28 cellular contexts compared by ENCODE assay signal in the genomic region with DNA sequence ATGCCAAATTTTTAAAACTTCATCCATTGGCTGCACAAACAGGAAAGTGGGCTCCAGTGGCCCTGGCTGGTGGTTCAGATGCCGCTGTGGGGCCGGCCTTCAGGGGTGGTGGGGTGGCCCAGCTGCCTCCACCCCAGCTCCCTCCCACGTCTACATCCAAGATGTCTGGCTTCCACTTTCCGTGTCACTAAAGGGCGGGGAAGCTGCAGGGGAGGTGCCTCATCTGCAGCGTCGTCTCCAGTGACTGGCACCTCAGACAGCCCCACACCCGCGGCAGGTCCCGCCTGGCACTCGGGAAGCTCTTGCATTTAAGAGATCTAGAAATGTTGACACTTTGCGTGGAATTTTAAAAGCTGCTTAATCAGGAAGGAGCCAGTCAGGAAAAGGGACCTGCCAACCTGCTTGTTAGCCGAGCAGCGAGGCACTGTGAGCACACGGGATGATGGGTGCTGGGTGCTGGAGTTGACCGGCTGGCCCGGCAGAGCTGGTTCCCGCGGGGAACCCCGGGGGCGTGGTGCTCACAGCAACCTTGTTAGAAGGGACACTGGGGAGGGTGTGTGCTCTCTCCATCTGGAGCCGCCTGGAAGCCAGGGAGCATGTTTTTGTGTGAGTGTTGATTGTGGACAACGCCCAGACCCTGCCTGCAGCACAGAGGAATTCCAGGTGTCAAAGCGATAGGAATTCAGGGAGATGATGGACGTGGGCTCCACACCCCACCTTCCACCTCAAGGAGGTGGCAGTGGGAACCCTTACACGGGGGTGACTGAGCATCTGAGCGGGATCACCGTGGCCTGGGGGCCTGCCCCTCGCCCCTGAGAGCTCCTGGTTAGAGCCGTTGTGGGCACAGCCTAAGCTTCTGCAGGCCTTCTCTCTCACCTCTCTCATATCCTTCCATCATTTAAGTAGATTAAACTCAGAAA.
DNase-seq lines count a peak whose midpoint lies in the region; ATAC-seq, FAIRE-seq and TF ChIP-seq lines count a peak whose summit lies in the region.
"Had no signal": no experiment of that assay in that cellular context is flagged by ENCODE, and none has a peak within 500 bp of the region (broad histone marks: within the 10 kb centered on the region; RNA-seq: fewer than 3 reads in every experiment).

No MANE protein-coding gene starts in this region.

- H3K27me3 Mint-ChIP-seq in natural killer cell treated with Interleukin-12 subunit alpha and Interleukin-12 subunit beta and Interleukin-15 and Interleukin-18, amount 100 ng/mL, for 72 hours, result no peaks in the 10 kb centered on the region
- H3K27me3 Mint-ChIP-seq in natural killer cell (ENCODE audit: low read depth in 2 of 2), result no peaks in the 10 kb centered on the region
- H3K27me3 Mint-ChIP-seq in CD8-positive, alpha-beta T cell (ENCODE audit: low read depth), result no peaks in the 10 kb centered on the region
- H3K27me3 Mint-ChIP-seq: activated CD4-positive, alpha-beta T cell treated with anti-CD3 and anti-CD28 coated beads, Interleukin-2, amount 10 ng/mL, durations not matched to agents 7 days and 5 days; stimulated activated memory B cell treated with anti-CD40 and anti-IgM and Interleukin-4, amounts not matched to agents 10 μg/mL and 1 μg/mL and 100 μg/mL, for 72 hours had no signal

- ATAC-seq in natural killer cell treated with Interleukin-12 subunit alpha and Interleukin-12 subunit beta and Interleukin-15 and Interleukin-18, amount 100 ng/mL, for 72 hours, result no peak
- ATAC-seq in natural killer cell (no peak), aorta (ENCODE audit: low FRiP score) (no peak), GM18520 (IDR thresholded peaks at IDR 0.05; ENCODE audit: unreplicated experiment) (no peak)
- no peak for ATAC-seq in CD8-positive, alpha-beta T cell
- ATAC-seq: heart right ventricle; left lobe of liver; psoas muscle; SK-N-SH treated with all-trans-retinoic acid at 6 μM for 48 hours; stimulated activated memory B cell treated with anti-CD40 and anti-IgM and Interleukin-4, amounts not matched to agents 10 μg/mL and 1 μg/mL and 100 μg/mL, for 72 hours had no signal

- DNase-seq in natural killer cell treated with Interleukin-12 subunit alpha and Interleukin-12 subunit beta and Interleukin-15 and Interleukin-18, amount 100 ng/mL, for 72 hours (ENCODE audit: low spot score), result peak; percentile 12
- no peak for DNase-seq in natural killer cell
- DNase-seq in kidney, result peak; percentile 45
- peak; percentile 51 for DNase-seq in prostate gland (ENCODE audit: low spot score)
- peak; percentile 30 to 68 for DNase-seq in aorta
- DNase-seq in GM19240 (ENCODE audit: insufficient read length, low spot score), result no peak
- DNase-seq in CD8-positive, alpha-beta T cell, result no peak
- DNase-seq: activated CD4-positive, alpha-beta T cell treated with anti-CD3 and anti-CD28 coated beads, Interleukin-2, amount 10 ng/mL, durations not matched to agents 7 days and 5 days; activated naive CD4-positive, alpha-beta T cell treated with anti-CD3 and anti-CD28 coated beads for 36 hours; activated T-cell treated with anti-CD3 and anti-CD28 coated beads, Interleukin-2, amount 50 U/mL, for 48 hours; BE2C; DMS79; H7; heart right ventricle; midbrain; NCI-H1694; NCI-H526; WERI-Rb-1 had no signal

- CTCF ChIA-PET in CD8-positive, alpha-beta T cell (lab: Charles Lee), result no interaction called here

- no peak overlapping the region for H3K4me3 Mint-ChIP-seq in natural killer cell treated with Interleukin-12 subunit alpha and Interleukin-12 subunit beta and Interleukin-15 and Interleukin-18, amount 100 ng/mL, for 72 hours
- H3K4me3 Mint-ChIP-seq in natural killer cell, result no peak overlapping the region
- no peak overlapping the region for H3K4me3 Mint-ChIP-seq in CD8-positive, alpha-beta T cell
- H3K4me3 Mint-ChIP-seq: activated CD4-positive, alpha-beta T cell treated with anti-CD3 and anti-CD28 coated beads, Interleukin-2, amount 10 ng/mL, durations not matched to agents 7 days and 5 days; activated naive CD4-positive, alpha-beta T cell treated with anti-CD3 and anti-CD28 coated beads for 36 hours; neural crest cell; stimulated activated memory B cell treated with anti-CD40 and anti-IgM and Interleukin-4, amounts not matched to agents 10 μg/mL and 1 μg/mL and 100 μg/mL, for 72 hours had no signal

- TF ChIP-seq CTCF in natural killer cell (IDR thresholded peaks at IDR 0.05), result no peak
- no peak for TF ChIP-seq CTCF in kidney (IDR thresholded peaks at IDR 0.05; ENCODE audit: borderline replicate concordance, extremely low read depth, insufficient read depth)
- TF ChIP-seq CTCF in prostate gland (IDR thresholded peaks at IDR 0.05), result no peak
- no peak for TF ChIP-seq CTCF in CD8-positive, alpha-beta T cell (IDR thresholded peaks at IDR 0.05)

- H3K9me3 ChIP-seq in kidney (ENCODE audit: control insufficient read depth in 1 of 2, low read length in 2 of 2) (no peaks in the 10 kb centered on the region), prostate gland (no peaks in the 10 kb centered on the region), aorta (ENCODE audit: control insufficient read depth, low read length) (peaks cover under 1% of the 10 kb centered on the region)
- H3K9me3 ChIP-seq in CD8-positive, alpha-beta T cell (ENCODE audit: low read length), result no peaks in the 10 kb centered on the region
- H3K9me3 ChIP-seq: heart right ventricle, psoas muscle had no signal

- no peak overlapping the region for H3K27ac ChIP-seq in kidney (ENCODE audit: low read depth in 2 of 2, low read length in 2 of 2)
- no peak overlapping the region for H3K27ac ChIP-seq in prostate gland
- H3K27ac ChIP-seq in aorta (ENCODE audit: low read depth in 1 of 2, low read length in 2 of 2), result no peak overlapping the region
- no peak overlapping the region for H3K27ac ChIP-seq in CD8-positive, alpha-beta T cell (ENCODE audit: low read depth, low read length)
- H3K27ac ChIP-seq: cardiac muscle cell, heart right ventricle, psoas muscle, RWPE1, skin epidermis, WERI-Rb-1 had no signal

- H3K9me3 Mint-ChIP-seq in natural killer cell treated with Interleukin-12 subunit alpha and Interleukin-12 subunit beta and Interleukin-15 and Interleukin-18, amount 100 ng/mL, for 72 hours, result peaks cover 4% of the 10 kb centered on the region
- peaks cover 2 to 4% of the 10 kb centered on the region in 2 donors for H3K9me3 Mint-ChIP-seq in natural killer cell
- no peaks in the 10 kb centered on the region for H3K9me3 Mint-ChIP-seq in CD8-positive, alpha-beta T cell
- H3K9me3 Mint-ChIP-seq: activated naive CD4-positive, alpha-beta T cell treated with anti-CD3 and anti-CD28 coated beads for 36 hours; neural crest cell had no signal

- no peak for FAIRE-seq in kidney (lab: Jason Lieb, UNC)

- 49% methylated on average over 28 of the region's 30 CpGs for WGBS in prostate gland
- 73 to 77% methylated on average over 30 of the region's 30 CpGs for WGBS in aorta, 2 donors

- intact Hi-C loops in natural killer cell (cut with micrococcal nuclease) (no loop called here), kidney (cut with DNase I) (no loop called here), prostate gland (cut with DNase I) (no loop called here), aorta (cut with DNase I) (no loop called here)
- intact Hi-C loops in CD8-positive, alpha-beta T cell (cut with DNase I, micrococcal nuclease), result no loop called here

- H3K9ac ChIP-seq in kidney (ENCODE audit: low read length in 2 of 2), result no peak overlapping the region

- peaks cover 0 to 9% of the 10 kb centered on the region in 2 donors for H3K4me1 ChIP-seq in kidney (ENCODE audit: control insufficient read depth in 1 of 2, insufficient read depth in 1 of 2, low read depth in 1 of 2, low read length in 2 of 2)
- no peaks in the 10 kb centered on the region for H3K4me1 ChIP-seq in prostate gland (replicated peaks)
- H3K4me1 ChIP-seq in aorta (ENCODE audit: control insufficient read depth in 1 of 2, insufficient read depth in 2 of 2, low read length in 2 of 2), result no peaks in the 10 kb centered on the region
- no peaks in the 10 kb centered on the region for H3K4me1 ChIP-seq in CD8-positive, alpha-beta T cell (ENCODE audit: insufficient read depth, low read length)
- H3K4me1 ChIP-seq: BE2C, heart right ventricle, psoas muscle had no signal

- no peaks in the 10 kb centered on the region for H3K4me1 Mint-ChIP-seq in natural killer cell treated with Interleukin-12 subunit alpha and Interleukin-12 subunit beta and Interleukin-15 and Interleukin-18, amount 100 ng/mL, for 72 hours (ENCODE audit: low read depth in 2 of 2)
- H3K4me1 Mint-ChIP-seq in natural killer cell, result no peaks in the 10 kb centered on the region
- H3K4me1 Mint-ChIP-seq in CD8-positive, alpha-beta T cell (ENCODE audit: low read depth), result no peaks in the 10 kb centered on the region
- H3K4me1 Mint-ChIP-seq: activated CD4-positive, alpha-beta T cell treated with anti-CD3 and anti-CD28 coated beads, Interleukin-2, amount 10 ng/mL, durations not matched to agents 7 days and 5 days; neural crest cell; stimulated activated memory B cell treated with anti-CD40 and anti-IgM and Interleukin-4, amounts not matched to agents 10 μg/mL and 1 μg/mL and 100 μg/mL, for 72 hours had no signal

- POLR2A ChIA-PET in CD8-positive, alpha-beta T cell (lab: Charles Lee), result no interaction called here

- H3K4me3 ChIP-seq in kidney (ENCODE audit: low read length in 2 of 2) (no peak overlapping the region), prostate gland (no peak overlapping the region), aorta (ENCODE audit: low read length in 2 of 2) (no peak overlapping the region)
- H3K4me3 ChIP-seq in CD8-positive, alpha-beta T cell (ENCODE audit: low read depth, low read length), result no peak overlapping the region
- H3K4me3 ChIP-seq: cardiac muscle cell, dorsolateral prefrontal cortex, heart right ventricle, psoas muscle, skin epidermis had no signal

- H3K36me3 ChIP-seq in kidney (ENCODE audit: control insufficient read depth in 1 of 2, insufficient read depth in 2 of 2, low read length in 2 of 2) (no peaks in the 10 kb centered on the region), prostate gland (no peaks in the 10 kb centered on the region), aorta (ENCODE audit: control insufficient read depth in 1 of 2, insufficient read depth in 2 of 2, low read length in 1 of 2) (no peaks in the 10 kb centered on the region)
- no peaks in the 10 kb centered on the region for H3K36me3 ChIP-seq in CD8-positive, alpha-beta T cell (ENCODE audit: insufficient read depth, low read length)
- H3K36me3 ChIP-seq: BE2C, cardiac muscle cell, heart right ventricle, WERI-Rb-1 had no signal

- H3K27ac Mint-ChIP-seq in natural killer cell treated with Interleukin-12 subunit alpha and Interleukin-12 subunit beta and Interleukin-15 and Interleukin-18, amount 100 ng/mL, for 72 hours, result no peak overlapping the region
- H3K27ac Mint-ChIP-seq in natural killer cell, result no peak overlapping the region
- H3K27ac Mint-ChIP-seq in CD8-positive, alpha-beta T cell, result no peak overlapping the region
- H3K27ac Mint-ChIP-seq: activated CD4-positive, alpha-beta T cell treated with anti-CD3 and anti-CD28 coated beads, Interleukin-2, amount 10 ng/mL, durations not matched to agents 7 days and 5 days; activated naive CD4-positive, alpha-beta T cell treated with anti-CD3 and anti-CD28 coated beads for 36 hours; stimulated activated memory B cell treated with anti-CD40 and anti-IgM and Interleukin-4, amounts not matched to agents 10 μg/mL and 1 μg/mL and 100 μg/mL, for 72 hours had no signal

- no peaks in the 10 kb centered on the region for H3K36me3 Mint-ChIP-seq in natural killer cell treated with Interleukin-12 subunit alpha and Interleukin-12 subunit beta and Interleukin-15 and Interleukin-18, amount 100 ng/mL, for 72 hours
- no peaks in the 10 kb centered on the region for H3K36me3 Mint-ChIP-seq in natural killer cell
- no peaks in the 10 kb centered on the region for H3K36me3 Mint-ChIP-seq in CD8-positive, alpha-beta T cell
- H3K36me3 Mint-ChIP-seq: stimulated activated memory B cell treated with anti-CD40 and anti-IgM and Interleukin-4, amounts not matched to agents 10 μg/mL and 1 μg/mL and 100 μg/mL, for 72 hours had no signal

- no peak for TF ChIP-seq POLR2A in prostate gland (IDR thresholded peaks at IDR 0.05)

- H3K27me3 ChIP-seq in prostate gland (replicated peaks; ENCODE audit: insufficient read depth), result no peaks in the 10 kb centered on the region
- no peaks in the 10 kb centered on the region for H3K27me3 ChIP-seq in aorta (ENCODE audit: control insufficient read depth in 1 of 2, insufficient read depth in 2 of 2, low read length in 1 of 2)
- no peaks in the 10 kb centered on the region for H3K27me3 ChIP-seq in CD8-positive, alpha-beta T cell (ENCODE audit: insufficient read depth, low read length)
- H3K27me3 ChIP-seq: BE2C, cardiac muscle cell had no signal

Comparison
In these comparisons a context has a peak if more than half of its experiments do, and no peak if none do; other contexts are left out.
1. DNase-seq: peak in natural killer cell treated with Interleukin-12 subunit alpha and Interleukin-12 subunit beta and Interleukin-15 and Interleukin-18, amount 100 ng/mL, for 72 hours (single experiment), kidney (single experiment), prostate gland (single experiment) and aorta (2 of 2); none in natural killer cell (single experiment), GM19240 (single experiment) and CD8-positive, alpha-beta T cell (0 of 7).